8 cellular contexts compared by ENCODE assay signal in genomic region chr1:23539698-23540266, GRCh38. TPM values are rescaled to one million over a fixed set of nuclear protein-coding genes. Genes with fewer than 3 reads are reported as not detected.
DNase-seq lines count a peak whose midpoint lies in the region; ATAC-seq and TF ChIP-seq lines count a peak whose summit lies in the region.

No MANE protein-coding gene starts in this region.

- no peaks in the 10 kb centered on the region for H3K9me3 Mint-ChIP-seq in activated naive CD8-positive, alpha-beta T cell treated with anti-CD3 and anti-CD28 coated beads for 36 hours

- H3K27ac Mint-ChIP-seq in activated naive CD8-positive, alpha-beta T cell treated with anti-CD3 and anti-CD28 coated beads for 36 hours = no peak overlapping the region

- ATAC-seq in HG02885 (IDR thresholded peaks at IDR 0.05; ENCODE audit: poor library complexity, unreplicated experiment) (peak; percentile 79), heart right ventricle (peak; percentile 76 to 91 (median 88)), GM19397 (IDR thresholded peaks at IDR 0.05; ENCODE audit: unreplicated experiment) (no peak)

- H3K4me1 ChIP-seq in heart right ventricle = peaks cover 0 to 22% (median 9%) of the 10 kb centered on the region in 9 donors

- no peaks in the 10 kb centered on the region for H3K9me3 ChIP-seq in heart right ventricle

- TF ChIP-seq CTCF in GM12875 (IDR thresholded peaks at IDR 0.05; ENCODE audit: borderline replicate concordance, insufficient read depth, low read depth, low read length) (peak; percentile 85), heart right ventricle (IDR thresholded peaks at IDR 0.05) (peak; percentile 70 to 96 (median 92))

- H3K4me3 ChIP-seq in GM12875 (ENCODE audit: low read depth, low read length) (no peak overlapping the region), heart right ventricle (peak overlapping the region in 6 of 10 donors; percentile 1 to 22 (median 9))

- H3K27ac ChIP-seq in heart right ventricle = peak overlapping the region in 2 of 10 donors; percentile 34 to 40

- 2 to 5% methylated on average over 16 of the region's 16 CpGs for WGBS in heart right ventricle, 2 donors

- H3K27me3 Mint-ChIP-seq in activated naive CD8-positive, alpha-beta T cell treated with anti-CD3 and anti-CD28 coated beads for 36 hours = no peaks in the 10 kb centered on the region

- no peaks in the 10 kb centered on the region for H3K36me3 Mint-ChIP-seq in activated naive CD8-positive, alpha-beta T cell treated with anti-CD3 and anti-CD28 coated beads for 36 hours

- no peaks in the 10 kb centered on the region for H3K27me3 ChIP-seq in heart right ventricle

- intact Hi-C loops in heart right ventricle (cut with DNase I) = loop anchor here in 9 of 10 donors (1.0 to 5.0 kb wide), 3 partner anchors 42 to 43 kb away; no protein-coding TSS in a partner anchor

- no peaks in the 10 kb centered on the region for H3K36me3 ChIP-seq in heart right ventricle

- H3K4me3 Mint-ChIP-seq in activated naive CD8-positive, alpha-beta T cell treated with anti-CD3 and anti-CD28 coated beads for 36 hours = peak overlapping the region; percentile 14

- DNase-seq in NCI-H146 treated with DMSO at 0.1 percent for 48 hours (lab: John Stamatoyannopoulos, UW; ENCODE audit: unreplicated experiment) = peak; percentile 65
- peak; percentile 83 for DNase-seq in SW480 (ENCODE audit: low spot score)
- DNase-seq in activated naive CD8-positive, alpha-beta T cell treated with anti-CD3 and anti-CD28 coated beads for 36 hours = peak; percentile 89
- peak; percentile 80 to 86 for DNase-seq in heart right ventricle
- DNase-seq in renal cortical epithelial cell (ENCODE audit: low read depth) = peak; percentile 80

- H3K4me1 Mint-ChIP-seq in activated naive CD8-positive, alpha-beta T cell treated with anti-CD3 and anti-CD28 coated beads for 36 hours = peaks cover 11% of the 10 kb centered on the region

RNA-seq across cellular contexts. Expression of gene E2F2, which starts 8.7 kb away (rescaled TPM):
- total RNA-seq in activated naive CD8-positive, alpha-beta T cell treated with anti-CD3 and anti-CD28 coated beads for 36 hours = 10 to 100 TPM; 36.1 to 37.5 TPM
- 1 to 10 TPM in 1 of 10 donors, under 1 TPM in 8, not detected in 1; 0.04 to 2.3 (median 0.17) TPM for total RNA-seq in heart right ventricle
- under 1 TPM in 1 of 2 donors, not detected in 1; 0.06 TPM for polyA plus RNA-seq in heart right ventricle
- total RNA-seq in renal cortical epithelial cell = 0.15 and 0.69 TPM in 2 replicates

RNA-seq across cellular contexts. Expression of gene ID3, which starts 19.5 kb away (rescaled TPM):
- 10 to 100 TPM; 59.1 to 59.5 TPM for total RNA-seq in activated naive CD8-positive, alpha-beta T cell treated with anti-CD3 and anti-CD28 coated beads for 36 hours
- total RNA-seq in heart right ventricle (100 to 1,000 TPM in 3 of 10 donors, 10 to 100 TPM in 7; 44.7 to 148 (median 83.4) TPM), renal cortical epithelial cell (29.9 and 65.3 TPM in 2 replicates)
- polyA plus RNA-seq in heart right ventricle = 100 to 1,000 TPM in 1 of 2 donors, 10 to 100 TPM in 1; 73.6 to 217 TPM

RNA-seq across cellular contexts. Expression of gene ASAP3, which starts 55.8 kb away (rescaled TPM):
- 1 to 10 TPM; 1.2 to 2.2 TPM for total RNA-seq in activated naive CD8-positive, alpha-beta T cell treated with anti-CD3 and anti-CD28 coated beads for 36 hours
- total RNA-seq in heart right ventricle (10 to 100 TPM; 15.5 to 58.4 (median 30.4) TPM), renal cortical epithelial cell (14.4 and 41.3 TPM in 2 replicates)
- 10 to 100 TPM; 22.9 to 58.2 TPM for polyA plus RNA-seq in heart right ventricle

Comparison
In these comparisons a context has a peak if more than half of its experiments do, and no peak if none do; other contexts are left out.
1. RNA of gene E2F2, which starts 8.7 kb away (total RNA-seq): 36.1 to 37.5 TPM in activated naive CD8-positive, alpha-beta T cell treated with anti-CD3 and anti-CD28 coated beads for 36 hours; 0.04 to 2.3 TPM in heart right ventricle and 0.15 to 0.69 TPM in renal cortical epithelial cell; every median in the first group is over 10 times any median in the second.
2. Peak in every context shown above with its lines, with median percentiles within 50 percentile points of each other: DNase-seq.